ENCODE assay signal across 10 cellular contexts in genomic region chr4:17232575-17233253, GRCh38.
A peak's percentile ranks its signal among the peaks of the same experiment; 100 is the strongest.
DNase-seq lines count a peak whose midpoint lies in the region; ATAC-seq, FAIRE-seq and TF ChIP-seq lines count a peak whose summit lies in the region.
"Had no signal": no experiment of that assay in that cellular context is flagged by ENCODE, and none has a peak within 500 bp of the region (broad histone marks: within the 10 kb centered on the region; RNA-seq: fewer than 3 reads in every experiment).

No MANE protein-coding gene starts in this region.

- no peaks in the 10 kb centered on the region for H3K9me3 ChIP-seq in fibroblast of lung (ENCODE audit: control insufficient read depth, insufficient read depth, low read depth, low read length)
- no peaks in the 10 kb centered on the region for H3K9me3 ChIP-seq in neural progenitor cell (ENCODE audit: low read depth)
- no peaks in the 10 kb centered on the region for H3K9me3 ChIP-seq in Caco-2
- H3K9me3 ChIP-seq in small intestine (ENCODE audit: control insufficient read depth, low read depth), result no peaks in the 10 kb centered on the region
- no peaks in the 10 kb centered on the region for H3K9me3 ChIP-seq in T-helper 17 cell (ENCODE audit: control insufficient read depth, low read length, poor library complexity, severe bottlenecking)
- H3K9me3 ChIP-seq: vagina had no signal

- BruUV-seq in Caco-2 (replicated peaks; lab: Mats Ljungman, UMichigan), result no TSS peak

- H3K4me3 ChIP-seq in fibroblast of lung (replicated peaks in 1 of 4; ENCODE audit: control extremely low read depth in 1 of 4, insufficient read depth in 1 of 4, low read depth in 3 of 4, low read length in 4 of 4) (no peak overlapping the region), neural progenitor cell (no peak overlapping the region), Caco-2 (ENCODE audit: low read depth, low read length) (no peak overlapping the region), small intestine (ENCODE audit: low read depth in 1 of 2, low read length in 2 of 2) (no peak overlapping the region)
- H3K4me3 ChIP-seq: vagina had no signal

- H3K36me3 ChIP-seq in fibroblast of lung (ENCODE audit: control insufficient read depth, insufficient read depth, low read length), result no peaks in the 10 kb centered on the region
- H3K36me3 ChIP-seq in neural progenitor cell, result no peaks in the 10 kb centered on the region
- no peaks in the 10 kb centered on the region for H3K36me3 ChIP-seq in Caco-2 (ENCODE audit: control insufficient read depth, insufficient read depth, low read length)
- no peaks in the 10 kb centered on the region for H3K36me3 ChIP-seq in small intestine (ENCODE audit: control insufficient read depth in 2 of 2, insufficient read depth in 2 of 2, low read length in 2 of 2)
- H3K36me3 ChIP-seq: vagina had no signal

- no peaks in the 10 kb centered on the region for H3K4me1 ChIP-seq in fibroblast of lung (ENCODE audit: control insufficient read depth, extremely low read depth, insufficient read depth, low read length)
- H3K4me1 ChIP-seq in neural progenitor cell, result no peaks in the 10 kb centered on the region
- no peaks in the 10 kb centered on the region for H3K4me1 ChIP-seq in Caco-2
- no peaks in the 10 kb centered on the region for H3K4me1 ChIP-seq in small intestine (ENCODE audit: control insufficient read depth in 2 of 2, insufficient read depth in 1 of 2, low read depth in 1 of 2, low read length in 1 of 2)

- WGBS in small intestine, 3 donors, result 30 to 53% (median 35%) methylated on average over 3 of the region's 3 CpGs

- peaks cover 2% of the 10 kb centered on the region for H3K27me3 Mint-ChIP-seq in neural progenitor cell (ENCODE audit: insufficient read depth, low read depth)
- H3K27me3 Mint-ChIP-seq in Caco-2 (ENCODE audit: insufficient read depth, unreplicated experiment), result peaks cover 7% of the 10 kb centered on the region
- peaks cover 30% of the 10 kb centered on the region for H3K27me3 Mint-ChIP-seq in T-helper 17 cell
- H3K27me3 Mint-ChIP-seq: dendritic cell treated with granulocyte-macrophage colony-stimulating factor and Interleukin-4, amounts not matched to agents 40 ng/mL and 50 ng/mL, for 4 days had no signal

- H3K27ac Mint-ChIP-seq in neural progenitor cell, result no peak overlapping the region
- no peak overlapping the region for H3K27ac Mint-ChIP-seq in Caco-2 (ENCODE audit: unreplicated experiment)
- no peak overlapping the region for H3K27ac Mint-ChIP-seq in T-helper 17 cell
- H3K27ac Mint-ChIP-seq: dendritic cell treated with granulocyte-macrophage colony-stimulating factor and Interleukin-4, amounts not matched to agents 40 ng/mL and 50 ng/mL, for 4 days had no signal

- POLR2A ChIA-PET in Caco-2 (lab: Charles Lee), result no interaction called here

- TF ChIP-seq CTCF in AG09319 (IDR thresholded peaks at IDR 0.05; ENCODE audit: low read depth, low read length) (no peak), fibroblast of lung (conservative IDR thresholded peaks at IDR 0.05 in 1 of 2, IDR thresholded peaks at IDR 0.05 in 1 of 2; ENCODE audit: low read depth in 1 of 2, low read length in 2 of 2) (no peak), neural progenitor cell (IDR thresholded peaks at IDR 0.05) (no peak), Caco-2 (IDR thresholded peaks at IDR 0.05; ENCODE audit: insufficient read depth in 1 of 2, low read depth in 1 of 2, low read length in 1 of 2, severe bottlenecking in 1 of 2, unreplicated experiment in 1 of 2) (no peak)

- FAIRE-seq in small intestine (lab: Jason Lieb, UNC), result no peak

- H3K36me3 Mint-ChIP-seq in neural progenitor cell, result no peaks in the 10 kb centered on the region
- H3K36me3 Mint-ChIP-seq in Caco-2 (ENCODE audit: insufficient read depth, unreplicated experiment), result no peaks in the 10 kb centered on the region
- H3K36me3 Mint-ChIP-seq in T-helper 17 cell (ENCODE audit: low read depth), result no peaks in the 10 kb centered on the region

- H2AFZ ChIP-seq in fibroblast of lung (ENCODE audit: low read length), result peak overlapping the region; percentile 11
- peak overlapping the region; percentile 46 for H2AFZ ChIP-seq in neural progenitor cell (replicated peaks)

- H3K4me2 ChIP-seq in fibroblast of lung (ENCODE audit: extremely low read depth, insufficient read depth, low read length), result no peak overlapping the region
- H3K4me2 ChIP-seq in neural progenitor cell, result no peak overlapping the region

- intact Hi-C loops in Caco-2 (cut with micrococcal nuclease; ENCODE audit: unreplicated experiment), result no loop called here

- no peak for ATAC-seq in T-helper 17 cell

- H3K9me3 Mint-ChIP-seq in neural progenitor cell (peaks cover 7% of the 10 kb centered on the region), Caco-2 (ENCODE audit: unreplicated experiment) (no peaks in the 10 kb centered on the region)
- H3K9me3 Mint-ChIP-seq: dendritic cell treated with granulocyte-macrophage colony-stimulating factor and Interleukin-4, amounts not matched to agents 40 ng/mL and 50 ng/mL, for 4 days had no signal

- H3K27me3 ChIP-seq in fibroblast of lung (ENCODE audit: control insufficient read depth, insufficient read depth, low read length), result no peaks in the 10 kb centered on the region
- no peaks in the 10 kb centered on the region for H3K27me3 ChIP-seq in neural progenitor cell
- no peaks in the 10 kb centered on the region for H3K27me3 ChIP-seq in Caco-2 (replicated peaks; ENCODE audit: control insufficient read depth, insufficient read depth, low read length)
- no peaks in the 10 kb centered on the region for H3K27me3 ChIP-seq in small intestine (ENCODE audit: control insufficient read depth in 2 of 2, insufficient read depth in 2 of 2, low read length in 2 of 2)
- H3K27me3 ChIP-seq: vagina had no signal

- no peaks in the 10 kb centered on the region for H3F3A ChIP-seq in neural progenitor cell (ENCODE audit: low read depth)

- CTCF ChIA-PET in Caco-2 (lab: Charles Lee), result no interaction called here

- H3K27ac ChIP-seq in fibroblast of lung (ENCODE audit: insufficient read depth, low read length) (no peak overlapping the region), neural progenitor cell (no peak overlapping the region), small intestine (ENCODE audit: low read depth in 1 of 2, low read length in 1 of 2) (no peak overlapping the region)
- H3K27ac ChIP-seq: vagina had no signal

- H3K4me1 Mint-ChIP-seq in neural progenitor cell, result peaks cover 7% of the 10 kb centered on the region
- H3K4me1 Mint-ChIP-seq in Caco-2 (ENCODE audit: low read depth, unreplicated experiment), result no peaks in the 10 kb centered on the region
- no peaks in the 10 kb centered on the region for H3K4me1 Mint-ChIP-seq in T-helper 17 cell

- H3K4me3 Mint-ChIP-seq in neural progenitor cell, result no peak overlapping the region
- no peak overlapping the region for H3K4me3 Mint-ChIP-seq in Caco-2 (ENCODE audit: unreplicated experiment)
- no peak overlapping the region for H3K4me3 Mint-ChIP-seq in T-helper 17 cell
- H3K4me3 Mint-ChIP-seq: dendritic cell treated with granulocyte-macrophage colony-stimulating factor and Interleukin-4, amounts not matched to agents 40 ng/mL and 50 ng/mL, for 4 days had no signal

- DNase-seq in AG09319 (ENCODE audit: extremely low read depth, low read depth) (peak; percentile 29), NCI-H774 (lab: John Stamatoyannopoulos, UW) (peak; percentile 63), fibroblast of lung (ENCODE audit: low read depth in 2 of 2) (peak; percentile 67 to 85), neural progenitor cell (ENCODE audit: low spot score) (no peak), Caco-2 (no peak), small intestine (no peak), T-helper 17 cell (no peak)
- DNase-seq in stimulated activated CD4-positive, alpha-beta T cell treated with anti-CD3 and anti-CD28 coated beads, Interleukin-2, amount 100 ng/mL, for 48 hours, result no peak

- H4K20me1 ChIP-seq in fibroblast of lung (ENCODE audit: control insufficient read depth, extremely low read depth, insufficient read depth, low read length) (no peaks in the 10 kb centered on the region), neural progenitor cell (ENCODE audit: low read depth) (no peaks in the 10 kb centered on the region)

- H3K79me2 ChIP-seq in fibroblast of lung (ENCODE audit: control insufficient read depth, insufficient read depth, low read length) (no peaks in the 10 kb centered on the region), neural progenitor cell (ENCODE audit: low read depth) (no peaks in the 10 kb centered on the region)

- H3K9ac ChIP-seq in fibroblast of lung (ENCODE audit: insufficient read depth, low read length) (no peak overlapping the region), neural progenitor cell (no peak overlapping the region)

Comparison
In these comparisons a context has a peak if more than half of its experiments do, and no peak if none do; other contexts are left out.
1. DNase-seq: peak in AG09319 (single experiment), NCI-H774 (single experiment) and fibroblast of lung (2 of 2); none in neural progenitor cell (single experiment), Caco-2 (0 of 2), small intestine (single experiment), T-helper 17 cell (0 of 3) and stimulated activated CD4-positive, alpha-beta T cell treated with anti-CD3 and anti-CD28 coated beads, Interleukin-2, amount 100 ng/mL, for 48 hours (0 of 2).